ENCODE assay signal across 30 cellular contexts in genomic region chr5:76329346-76329745, GRCh38.
"Had no signal": no experiment of that assay in that cellular context is flagged by ENCODE, and none has a peak within 500 bp of the region (broad histone marks: within the 10 kb centered on the region; RNA-seq: fewer than 3 reads in every experiment).

No MANE protein-coding gene starts in this region.

- H3K27me3 ChIP-seq: adrenal gland, body of pancreas, colonic mucosa, pancreas, suprapubic skin, upper lobe of right lung had no signal

- H3K27me3 Mint-ChIP-seq: activated naive CD8-positive, alpha-beta T cell treated with anti-CD3 and anti-CD28 coated beads for 36 hours had no signal

- H3K27ac Mint-ChIP-seq: activated B cell treated with CpG ODN at 0.5 μM for 24 hours; activated naive CD4-positive, alpha-beta T cell treated with anti-CD3 and anti-CD28 coated beads for 36 hours; activated naive CD8-positive, alpha-beta T cell treated with anti-CD3 and anti-CD28 coated beads for 36 hours; activated T-helper 1 cell treated with anti-CD3 and anti-CD28 coated beads, Interleukin-12 subunit alpha, Interleukin-12 subunit beta, Interleukin-2, Interleukin-4 antibody, amounts not matched to agents 30 ng/mL and 10 ng/mL and 1 ng/mL, durations not matched to agents 14 hours and 24 hours and 36 hours; stimulated activated naive B cell treated with anti-CD40 and anti-IgM and Interleukin-4, amounts not matched to agents 10 μg/mL and 1 μg/mL and 100 μg/mL, for 72 hours had no signal

- H3K27ac ChIP-seq: adrenal gland, body of pancreas, colonic mucosa, left ventricle myocardium inferior, pancreas, prostate gland, skin epidermis, suprapubic skin, tibial artery, upper lobe of right lung had no signal

- H3K9me3 Mint-ChIP-seq: activated B cell treated with CpG ODN at 0.5 μM for 24 hours; activated naive CD4-positive, alpha-beta T cell treated with anti-CD3 and anti-CD28 coated beads for 36 hours; activated naive CD8-positive, alpha-beta T cell treated with anti-CD3 and anti-CD28 coated beads for 36 hours; activated T-helper 1 cell treated with anti-CD3 and anti-CD28 coated beads, Interleukin-12 subunit alpha, Interleukin-12 subunit beta, Interleukin-2, Interleukin-4 antibody, amounts not matched to agents 30 ng/mL and 10 ng/mL and 1 ng/mL, durations not matched to agents 14 hours and 24 hours and 36 hours; neural crest cell; stimulated activated naive B cell treated with anti-CD40 and anti-IgM and Interleukin-4, amounts not matched to agents 10 μg/mL and 1 μg/mL and 100 μg/mL, for 72 hours had no signal

- H3K4me1 ChIP-seq: tibial artery had no signal

- ATAC-seq: body of pancreas; mucosa of descending colon; pancreas; sciatic nerve; stimulated activated naive B cell treated with anti-CD40 and anti-IgM and Interleukin-4, amounts not matched to agents 10 μg/mL and 1 μg/mL and 100 μg/mL, for 72 hours; upper lobe of right lung had no signal

- DNase-seq: activated B cell treated with CpG ODN at 0.5 μM for 24 hours; activated CD4-positive, alpha-beta T cell treated with anti-CD3 and anti-CD28 coated beads, Interleukin-2, amount 50 U/mL, for 4 hours; activated CD8-positive, alpha-beta memory T cell treated with anti-CD3 and anti-CD28 coated beads, Interleukin-2, amount 50 U/mL, for 4 hours; activated effector memory CD4-positive, alpha-beta T cell treated with anti-CD3 and anti-CD28 coated beads, Interleukin-2, amount 50 U/mL, for 16 hours; activated naive CD4-positive, alpha-beta T cell treated with anti-CD3 and anti-CD28 coated beads for 36 hours; activated naive CD8-positive, alpha-beta T cell treated with anti-CD3 and anti-CD28 coated beads for 36 hours; activated T-cell treated with anti-CD3 and anti-CD28 coated beads, Interleukin-2, amount 50 U/mL, for 1 hour; adrenal gland; aorta; body of pancreas; cerebellar nuclear complex; colonic mucosa; effector CD8-positive, alpha-beta T cell; left ventricle myocardium inferior; mucosa of descending colon; nucleus accumbens; pancreas; retina; stimulated activated CD4-positive, alpha-beta T cell treated with anti-CD3 and anti-CD28 coated beads, Interleukin-12 subunit alpha, Interleukin-12 subunit beta, amount 100 ng/mL, for 4 hours; stimulated activated CD4-positive, alpha-beta T cell treated with anti-CD3 and anti-CD28 coated beads, Interleukin-4, amount 100 ng/mL, for 24 hours; stimulated activated naive B cell treated with anti-CD40 and anti-IgM and Interleukin-4, amounts not matched to agents 10 μg/mL and 1 μg/mL and 100 μg/mL, for 72 hours; tibial artery; upper lobe of right lung had no signal

- H3K4me3 Mint-ChIP-seq: activated B cell treated with CpG ODN at 0.5 μM for 24 hours; activated naive CD4-positive, alpha-beta T cell treated with anti-CD3 and anti-CD28 coated beads for 36 hours; activated naive CD8-positive, alpha-beta T cell treated with anti-CD3 and anti-CD28 coated beads for 36 hours; activated T-helper 1 cell treated with anti-CD3 and anti-CD28 coated beads, Interleukin-12 subunit alpha, Interleukin-12 subunit beta, Interleukin-2, Interleukin-4 antibody, amounts not matched to agents 30 ng/mL and 10 ng/mL and 1 ng/mL, durations not matched to agents 14 hours and 24 hours and 36 hours; neural crest cell; stimulated activated naive B cell treated with anti-CD40 and anti-IgM and Interleukin-4, amounts not matched to agents 10 μg/mL and 1 μg/mL and 100 μg/mL, for 72 hours had no signal

- H3K36me3 ChIP-seq: adrenal gland, colonic mucosa, left ventricle myocardium inferior, pancreas, prostate gland, suprapubic skin, tibial artery, upper lobe of right lung had no signal

- H3K9me3 ChIP-seq: adrenal gland, body of pancreas, colonic mucosa, left ventricle myocardium inferior, mucosa of descending colon, pancreas, prostate gland, suprapubic skin, tibial artery, upper lobe of right lung had no signal

- H3K36me3 Mint-ChIP-seq: activated naive CD8-positive, alpha-beta T cell treated with anti-CD3 and anti-CD28 coated beads for 36 hours; stimulated activated naive B cell treated with anti-CD40 and anti-IgM and Interleukin-4, amounts not matched to agents 10 μg/mL and 1 μg/mL and 100 μg/mL, for 72 hours had no signal

- H3K4me3 ChIP-seq: adrenal gland, body of pancreas, colonic mucosa, left ventricle myocardium inferior, lung, mucosa of descending colon, pancreas, prostate gland, skin epidermis, suprapubic skin, tibial artery, upper lobe of right lung had no signal
